8 cellular contexts compared by ENCODE assay signal in the genomic region with DNA sequence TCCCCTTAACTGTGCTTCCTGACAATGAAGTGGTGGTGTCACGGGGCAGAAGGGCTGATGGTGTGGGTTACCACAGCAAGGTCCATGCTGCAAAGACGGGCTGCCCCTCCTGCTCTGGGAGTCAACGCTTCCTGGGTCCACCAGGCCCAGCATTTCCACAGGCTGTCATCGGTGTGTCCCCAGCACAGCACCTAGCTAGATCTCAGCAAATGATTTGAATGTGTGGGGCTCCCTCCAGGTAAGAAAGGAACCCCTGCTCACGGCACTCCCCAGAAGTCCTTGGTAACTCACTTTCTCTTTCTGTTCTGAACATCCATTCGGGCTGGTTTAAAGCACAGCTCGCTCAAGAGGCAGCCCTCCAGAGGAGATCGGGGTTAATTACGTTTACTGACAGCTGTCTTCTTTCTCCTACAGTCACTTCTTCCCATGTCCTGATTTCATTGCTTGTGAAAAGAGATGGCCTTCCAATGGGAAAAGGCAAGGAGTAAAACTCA. TPM values are rescaled to one million over a fixed set of nuclear protein-coding genes. Genes with fewer than 3 reads are reported as not detected.
DNase-seq lines count a peak whose midpoint lies in the region; ATAC-seq and TF ChIP-seq lines count a peak whose summit lies in the region.

No MANE protein-coding gene starts in this region.

- no peaks in the 10 kb centered on the region for H3K36me3 Mint-ChIP-seq in CD8-positive, alpha-beta T cell
- no peaks in the 10 kb centered on the region for H3K36me3 Mint-ChIP-seq in T-helper 1 cell treated with Interleukin-12 subunit alpha and Interleukin-12 subunit beta and Interleukin-4 antibody, amounts not matched to agents 30 μg/mL and 1 μg/mL, for 36 hours (ENCODE audit: low read depth)
- H3K36me3 Mint-ChIP-seq in brain, result no peaks in the 10 kb centered on the region

- H3K27me3 ChIP-seq in CD8-positive, alpha-beta T cell (ENCODE audit: insufficient read depth, low read length), result no peaks in the 10 kb centered on the region

- TF ChIP-seq CTCF in CD8-positive, alpha-beta T cell (IDR thresholded peaks at IDR 0.05), result peak; percentile 60
- no peak for TF ChIP-seq CTCF in brain (conservative IDR thresholded peaks at IDR 0.05)

- peak; percentile 98 for ATAC-seq in CD8-positive, alpha-beta T cell
- peak; percentile 78 for ATAC-seq in GM19397 (IDR thresholded peaks at IDR 0.05; ENCODE audit: unreplicated experiment)

- no peaks in the 10 kb centered on the region for H3K9me3 Mint-ChIP-seq in CD8-positive, alpha-beta T cell
- H3K9me3 Mint-ChIP-seq in T-helper 1 cell treated with Interleukin-12 subunit alpha and Interleukin-12 subunit beta and Interleukin-4 antibody, amounts not matched to agents 30 μg/mL and 1 μg/mL, for 36 hours, result no peaks in the 10 kb centered on the region
- H3K9me3 Mint-ChIP-seq in brain, result no peaks in the 10 kb centered on the region

- peaks cover 46% of the 10 kb centered on the region for H3K4me1 Mint-ChIP-seq in CD8-positive, alpha-beta T cell (ENCODE audit: low read depth)
- peaks cover 62% of the 10 kb centered on the region for H3K4me1 Mint-ChIP-seq in T-helper 1 cell treated with Interleukin-12 subunit alpha and Interleukin-12 subunit beta and Interleukin-4 antibody, amounts not matched to agents 30 μg/mL and 1 μg/mL, for 36 hours (ENCODE audit: low read depth)
- H3K4me1 Mint-ChIP-seq in brain, result peaks cover 27% of the 10 kb centered on the region

- H3K27ac Mint-ChIP-seq in CD8-positive, alpha-beta T cell, result peak overlapping the region; percentile 93
- peak overlapping the region; percentile 93 for H3K27ac Mint-ChIP-seq in T-helper 1 cell treated with Interleukin-12 subunit alpha and Interleukin-12 subunit beta and Interleukin-4 antibody, amounts not matched to agents 30 μg/mL and 1 μg/mL, for 36 hours
- H3K27ac Mint-ChIP-seq in brain, result peak overlapping the region in 3 of 5 experiments; percentile 5 to 39 (median 33)

- POLR2A ChIA-PET in CD8-positive, alpha-beta T cell (lab: Charles Lee), result interaction anchor here (0.7 to 6.2 kb wide), 5 partner anchors 14 to 143 kb away, joined by 3 to 89 read pairs (median 4); a partner anchor contains a TSS
- POLR2A ChIA-PET in HEK293T (lab: Yijun Ruan, JAX), result interaction anchor here (0.9 to 1.0 kb wide), 2 partner anchors 25 to 29 kb away, joined by 3 read pairs; no protein-coding TSS in a partner anchor

- H3K36me3 ChIP-seq in CD8-positive, alpha-beta T cell (ENCODE audit: insufficient read depth, low read length), result no peaks in the 10 kb centered on the region

- H3K27me3 Mint-ChIP-seq in CD8-positive, alpha-beta T cell (ENCODE audit: low read depth), result no peaks in the 10 kb centered on the region
- no peaks in the 10 kb centered on the region for H3K27me3 Mint-ChIP-seq in T-helper 1 cell treated with Interleukin-12 subunit alpha and Interleukin-12 subunit beta and Interleukin-4 antibody, amounts not matched to agents 30 μg/mL and 1 μg/mL, for 36 hours (ENCODE audit: low read depth)
- peaks cover 4% of the 10 kb centered on the region for H3K27me3 Mint-ChIP-seq in brain

- CTCF ChIA-PET in CD8-positive, alpha-beta T cell (lab: Charles Lee), result interaction anchor here (0.7 to 5.1 kb wide), 24 partner anchors 9 to 317 kb away, joined by 3 to 61 read pairs (median 4); a partner anchor contains a TSS
- CTCF ChIA-PET in HEK293T (lab: Yijun Ruan, JAX), result interaction anchor here (0.6 to 1.5 kb wide), 4 partner anchors 27 to 645 kb away, joined by 3 to 5 read pairs (median 4); no protein-coding TSS in a partner anchor

- intact Hi-C loops in CD8-positive, alpha-beta T cell (cut with DNase I, micrococcal nuclease), result loop anchor here (1.0 to 10.0 kb wide), 11 partner anchors 27 to 527 kb away; a partner anchor contains a TSS

- peak overlapping the region; percentile 58 for H3K27ac ChIP-seq in CD8-positive, alpha-beta T cell (ENCODE audit: low read depth, low read length)

- peak overlapping the region; percentile 56 for H3K4me3 ChIP-seq in CD8-positive, alpha-beta T cell (ENCODE audit: low read depth, low read length)

- no peaks in the 10 kb centered on the region for H3K9me3 ChIP-seq in CD8-positive, alpha-beta T cell (ENCODE audit: low read length)

- H3K4me3 Mint-ChIP-seq in CD8-positive, alpha-beta T cell, result peak overlapping the region; percentile 81
- peak overlapping the region; percentile 83 for H3K4me3 Mint-ChIP-seq in T-helper 1 cell treated with Interleukin-12 subunit alpha and Interleukin-12 subunit beta and Interleukin-4 antibody, amounts not matched to agents 30 μg/mL and 1 μg/mL, for 36 hours
- peak overlapping the region in 1 of 5 experiments; percentile 23 for H3K4me3 Mint-ChIP-seq in brain

- peak; percentile 22 to 77 (median 49) for DNase-seq in CD8-positive, alpha-beta T cell
- DNase-seq in HK-2 (ENCODE audit: unreplicated experiment) (peak; percentile 14), medulla oblongata (ENCODE audit: extremely low spot score) (peak; percentile 68), HEK293T (ENCODE audit: extremely low spot score) (no peak)
- DNase-seq in stimulated activated CD8-positive, alpha-beta memory T cell treated with anti-CD3 and anti-CD28 coated beads, Interleukin-4, amount 100 ng/mL, for 48 hours, result peak; percentile 62

- H3K4me1 ChIP-seq in CD8-positive, alpha-beta T cell (ENCODE audit: insufficient read depth, low read length), result peaks cover 28% of the 10 kb centered on the region

TF ChIP-seq in HEK293T, 16 proteins besides CTCF, POLR2A, EP300 and RAD21:
- TF ChIP-seq HDGF (IDR thresholded peaks at IDR 0.05; ENCODE audit: borderline replicate concordance) (no peak), ZNF384 (IDR thresholded peaks at IDR 0.05) (no peak), NFRKB (IDR thresholded peaks at IDR 0.05) (no peak), FOXK2 (IDR thresholded peaks at IDR 0.05) (no peak), TARDBP (IDR thresholded peaks at IDR 0.05) (no peak), LEF1 (IDR thresholded peaks at IDR 0.05; ENCODE audit: borderline replicate concordance) (no peak), FOXA1 (IDR thresholded peaks at IDR 0.05) (no peak)
- TF ChIP-seq, protein P1, sequence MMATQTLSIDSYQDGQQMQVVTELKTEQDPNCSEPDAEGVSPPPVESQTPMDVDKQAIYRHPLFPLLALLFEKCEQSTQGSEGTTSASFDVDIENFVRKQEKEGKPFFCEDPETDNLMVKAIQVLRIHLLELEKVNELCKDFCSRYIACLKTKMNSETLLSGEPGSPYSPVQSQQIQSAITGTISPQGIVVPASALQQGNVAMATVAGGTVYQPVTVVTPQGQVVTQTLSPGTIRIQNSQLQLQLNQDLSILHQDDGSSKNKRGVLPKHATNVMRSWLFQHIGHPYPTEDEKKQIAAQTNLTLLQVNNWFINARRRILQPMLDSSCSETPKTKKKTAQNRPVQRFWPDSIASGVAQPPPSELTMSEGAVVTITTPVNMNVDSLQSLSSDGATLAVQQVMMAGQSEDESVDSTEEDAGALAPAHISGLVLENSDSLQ (IDR thresholded peaks at IDR 0.05), result no peak
TF ChIP-seq in HEK293T: peak in this region for 0.

RNA-seq across cellular contexts. Expression of a gene that starts 27.3 kb away (rescaled TPM):
- 1 to 10 TPM; 5.0 TPM for total RNA-seq in CD8-positive, alpha-beta T cell
- 5.4 TPM for polyA plus RNA-seq in brain (ENCODE audit: insufficient read depth, low read depth, low replicate concordance)

Comparison
In these comparisons a context has a peak if more than half of its experiments do, and no peak if none do; other contexts are left out.
1. H3K27ac Mint-ChIP-seq: peak in every context shown above with its lines; median percentile 93 in CD8-positive, alpha-beta T cell; 93 in T-helper 1 cell treated with Interleukin-12 subunit alpha and Interleukin-12 subunit beta and Interleukin-4 antibody, amounts not matched to agents 30 μg/mL and 1 μg/mL, for 36 hours; 33 in brain.